8 cellular contexts compared by ENCODE assay signal in genomic region chr14:63770187-63770807, GRCh38. TPM values are rescaled to one million over a fixed set of nuclear protein-coding genes. Genes with fewer than 3 reads are reported as not detected.
DNase-seq lines count a peak whose midpoint lies in the region; ATAC-seq, FAIRE-seq and TF ChIP-seq lines count a peak whose summit lies in the region.

No MANE protein-coding gene starts in this region.

- H3K4me2 ChIP-seq in SK-N-SH, result no peak overlapping the region
- H3K4me2 ChIP-seq in astrocyte (ENCODE audit: low read length), result no peak overlapping the region

- H3K27me3 ChIP-seq in SK-N-SH (ENCODE audit: insufficient read depth), result no peaks in the 10 kb centered on the region
- no peaks in the 10 kb centered on the region for H3K27me3 ChIP-seq in astrocyte (ENCODE audit: insufficient read depth, low read length)

- H3K36me3 ChIP-seq in SK-N-SH (replicated peaks in 1 of 2; ENCODE audit: control insufficient read depth in 1 of 2, insufficient read depth in 2 of 2, low read length in 1 of 2) (no peaks in the 10 kb centered on the region), astrocyte (ENCODE audit: insufficient read depth, low read length) (no peaks in the 10 kb centered on the region)

- H3K4me3 Mint-ChIP-seq in astrocyte (ENCODE audit: unreplicated experiment), result no peak overlapping the region

- H3F3A ChIP-seq in SK-N-SH (replicated peaks; ENCODE audit: insufficient read depth), result no peaks in the 10 kb centered on the region

- H3K9me3 ChIP-seq in SK-N-SH, result no peaks in the 10 kb centered on the region
- H3K9me3 ChIP-seq in astrocyte (ENCODE audit: insufficient read depth, low read depth, low read length), result no peaks in the 10 kb centered on the region

- peak; percentile 31 for DNase-seq in NCI-H82 (lab: John Stamatoyannopoulos, UW)
- DNase-seq in NCI-H82 treated with DMSO at 0.1 percent for 48 hours (lab: John Stamatoyannopoulos, UW; ENCODE audit: unreplicated experiment), result no peak
- DNase-seq in SK-N-SH, result peak; percentile 53
- DNase-seq in astrocyte (ENCODE audit: low read depth), result peak; percentile 39
- peak; percentile 42 for DNase-seq in iPS-NIHi7 (ENCODE audit: extremely low spot score)
- peak in 2 of 3 donors; percentile 19 to 27 for DNase-seq in stimulated activated CD4-positive, alpha-beta T cell treated with anti-CD3 and anti-CD28 coated beads, TNF-alpha, amount 100 ng/mL, for 48 hours (ENCODE audit: low read depth in 3 of 3)
- DNase-seq in iPS-NIHi11 (ENCODE audit: low spot score), result no peak

- no peak for TF ChIP-seq EP300 in SK-N-SH (IDR thresholded peaks at IDR 0.05; ENCODE audit: borderline replicate concordance in 1 of 2, low read depth in 1 of 2, low read length in 1 of 2)

- H3K9ac ChIP-seq in SK-N-SH (no peak overlapping the region), astrocyte (ENCODE audit: low read length) (no peak overlapping the region)

- H3K27me3 Mint-ChIP-seq in astrocyte (ENCODE audit: low read depth, unreplicated experiment), result no peaks in the 10 kb centered on the region

- no peak overlapping the region for H3K27ac Mint-ChIP-seq in astrocyte (ENCODE audit: unreplicated experiment)

- POLR2A ChIA-PET in SK-N-SH (lab: Yijun Ruan, JAX), result no interaction called here

- CTCF ChIA-PET in SK-N-SH (lab: Yijun Ruan, JAX), result interaction anchor here (0.5 to 2.7 kb wide), 19 partner anchors 8 to 596 kb away, joined by 3 to 15 read pairs (median 4); partner anchors contain the start of genes PPP2R5E, SYNE2 and WDR89

- no peaks in the 10 kb centered on the region for H3K79me2 ChIP-seq in SK-N-SH (ENCODE audit: insufficient read depth)
- no peaks in the 10 kb centered on the region for H3K79me2 ChIP-seq in astrocyte (ENCODE audit: insufficient read depth, low read length)

- peaks cover 4% of the 10 kb centered on the region for H3K4me1 Mint-ChIP-seq in astrocyte (ENCODE audit: low read depth, unreplicated experiment)

- H3K9me2 ChIP-seq in SK-N-SH, result no peaks in the 10 kb centered on the region

- H2AFZ ChIP-seq in SK-N-SH (ENCODE audit: low read depth) (no peak overlapping the region), astrocyte (ENCODE audit: low read depth, low read length) (no peak overlapping the region)

- H3K4me3 ChIP-seq in SK-N-SH (ENCODE audit: low read depth in 2 of 2, low read length in 1 of 2), result no peak overlapping the region; a peak in 1 of 4 replicates
- H3K4me3 ChIP-seq in astrocyte (ENCODE audit: insufficient read depth, low read depth, low read length), result no peak overlapping the region

- H3K27ac ChIP-seq in SK-N-SH (ENCODE audit: low read depth in 2 of 2, low read length in 1 of 2) (no peak overlapping the region), astrocyte (ENCODE audit: low read depth, low read length) (no peak overlapping the region)

- H4K20me1 ChIP-seq in SK-N-SH (ENCODE audit: insufficient read depth) (no peaks in the 10 kb centered on the region), astrocyte (ENCODE audit: insufficient read depth, low read length) (no peaks in the 10 kb centered on the region)

- H3K4me1 ChIP-seq in SK-N-SH (ENCODE audit: control insufficient read depth in 1 of 2, insufficient read depth in 2 of 2, low read depth in 1 of 2, low read length in 1 of 2) (no peaks in the 10 kb centered on the region), astrocyte (ENCODE audit: insufficient read depth, low read length) (no peaks in the 10 kb centered on the region)

- no peaks in the 10 kb centered on the region for H3K9me3 Mint-ChIP-seq in astrocyte (ENCODE audit: unreplicated experiment)

- 34% methylated on average over 3 of the region's 3 CpGs for WGBS in SK-N-SH (ENCODE audit: low lambda C conversion rate)

- H3K36me3 Mint-ChIP-seq in astrocyte (ENCODE audit: low read depth, unreplicated experiment), result no peaks in the 10 kb centered on the region

- ATAC-seq in HG03354 (IDR thresholded peaks at IDR 0.05; ENCODE audit: poor library complexity, severe bottlenecking, unreplicated experiment), result peak; percentile 74

- TF ChIP-seq RAD21 in SK-N-SH (IDR thresholded peaks at IDR 0.05; ENCODE audit: low read length), result peak; percentile 69

- no peak for FAIRE-seq in astrocyte (lab: Jason Lieb, UNC)

- TF ChIP-seq CTCF in SK-N-SH (IDR thresholded peaks at IDR 0.05) (peak; percentile 77), astrocyte (IDR thresholded peaks at IDR 0.05; ENCODE audit: insufficient read depth, low read depth, low read length) (peak; percentile 71)

TF ChIP-seq in SK-N-SH, 30 proteins besides CTCF, POLR2A, EP300 and RAD21:
- TF ChIP-seq SMC3 (IDR thresholded peaks at IDR 0.05; ENCODE audit: low read depth, low read length) (peak; percentile 81), FOXM1 (IDR thresholded peaks at IDR 0.05; ENCODE audit: low read depth) (no peak)

RNA-seq across cellular contexts. Expression of gene SGPP1, which starts 42.4 kb away (rescaled TPM):
- 8.1 and 8.4 TPM in 2 replicates for polyA plus RNA-seq in SK-N-SH (2012; rRNA removed)
- 11.6 and 12.3 TPM in 2 replicates for polyA plus RNA-seq in SK-N-SH (2012; cell fraction: cytosol; rRNA removed)
- 3.3 and 6.0 TPM in 2 replicates for polyA plus RNA-seq in SK-N-SH (2012; cell fraction: nucleus; rRNA removed)
- total RNA-seq in astrocyte, result 13.8 and 13.9 TPM in 2 replicates

Comparison
In these comparisons a context has a peak if more than half of its experiments do, and no peak if none do; other contexts are left out.
1. DNase-seq: peak in NCI-H82 (single experiment), SK-N-SH (single experiment), astrocyte (single experiment), iPS-NIHi7 (single experiment) and stimulated activated CD4-positive, alpha-beta T cell treated with anti-CD3 and anti-CD28 coated beads, TNF-alpha, amount 100 ng/mL, for 48 hours (2 of 3); none in NCI-H82 treated with DMSO at 0.1 percent for 48 hours (single experiment) and iPS-NIHi11 (single experiment).